Comparison of ENCODE assay signal across 8 cellular contexts in the genomic region with DNA sequence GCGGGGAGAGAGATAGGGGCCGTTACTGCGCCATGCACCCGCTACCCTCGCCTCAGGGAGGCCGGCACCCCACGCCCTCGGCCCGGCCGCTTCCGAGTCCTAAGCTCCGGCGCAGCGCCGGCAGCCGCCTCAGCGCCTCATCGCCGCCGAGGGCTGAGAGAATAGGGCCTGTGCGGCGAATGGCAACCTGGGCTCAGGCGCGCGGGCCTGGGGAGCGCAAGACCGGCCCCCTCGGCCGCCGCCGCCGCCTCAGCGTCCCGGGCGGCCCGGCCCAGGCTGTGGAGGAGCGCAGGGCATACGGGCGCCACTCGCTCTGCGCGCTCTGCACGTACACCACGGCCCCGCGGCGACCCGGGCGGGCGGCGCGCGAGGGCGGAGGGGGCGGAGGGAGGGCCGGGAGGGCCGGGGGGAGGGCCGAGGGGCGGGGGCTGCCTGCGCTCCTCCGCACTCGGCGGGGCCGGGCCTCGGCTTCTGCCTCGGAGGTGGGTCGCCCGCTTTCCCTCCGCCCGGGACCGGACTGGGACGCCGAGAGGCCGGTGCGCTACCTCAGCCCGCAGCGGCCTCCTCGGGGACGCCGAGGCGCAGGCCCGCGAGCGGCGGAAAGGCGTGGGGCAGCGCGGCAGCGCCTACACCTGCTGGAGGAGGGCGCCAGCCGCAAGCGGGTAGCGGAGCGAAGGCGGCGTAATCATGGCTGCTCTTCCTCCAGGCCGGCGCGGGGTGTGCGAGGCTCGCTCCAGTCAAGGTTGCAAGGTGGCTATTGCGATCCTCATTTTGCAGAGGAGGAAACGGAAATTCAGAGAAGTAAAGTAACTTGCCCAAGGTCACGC. TPM values are rescaled to one million over a fixed set of nuclear protein-coding genes. Genes with fewer than 3 reads are reported as not detected.
DNase-seq lines count a peak whose midpoint lies in the region; ATAC-seq and TF ChIP-seq lines count a peak whose summit lies in the region.

A gene (minus strand): TSS at position 317 of the 827 bp plus-strand sequence. CDS start 399 bp downstream, outside the sequence.

- peak; percentile 70 for TF ChIP-seq POLR2A in GM19193 (IDR thresholded peaks at IDR 0.05; ENCODE audit: extremely low read depth, insufficient read depth, insufficient read length)

- H3K27ac ChIP-seq in colonic mucosa, result peak within 1 kb of the TSS; percentile 98

- H3K27me3 ChIP-seq in BE2C, result no peaks in the 10 kb centered on the region
- H3K27me3 ChIP-seq in colonic mucosa, result no peaks in the 10 kb centered on the region

- peaks cover 2% of the 10 kb centered on the region; the same call in 1 of the 2 replicates for H3K4me1 ChIP-seq in BE2C
- peaks cover 11% of the 10 kb centered on the region for H3K4me1 ChIP-seq in colonic mucosa

- TF ChIP-seq CTCF in BE2C (IDR thresholded peaks at IDR 0.05; ENCODE audit: low read depth, low read length), result peak; percentile 44
- TF ChIP-seq CTCF in colonic mucosa (IDR thresholded peaks at IDR 0.05), result no peak

- intact Hi-C loops in colonic mucosa (cut with DNase I), result loop anchor here (10.0 kb wide), 1 partner anchor 57 kb away; no protein-coding TSS in a partner anchor

- no peaks in the 10 kb centered on the region for H3K36me3 ChIP-seq in BE2C
- H3K36me3 ChIP-seq in colonic mucosa, result no peaks in the 10 kb centered on the region

- DNase-seq in BE2C (peak; percentile 92), NCI-H460 (ENCODE audit: extremely low read depth, low read depth) (peak; percentile 73), colonic mucosa (peak; percentile 86), left kidney (ENCODE audit: low read depth, low spot score) (peak; percentile 96)
- DNase-seq in activated CD4-positive, alpha-beta T cell treated with anti-CD3 and anti-CD28 coated beads for 48 hours, result peak; percentile 83
- peak; percentile 81 for DNase-seq in stimulated activated CD4-positive, alpha-beta T cell treated with anti-CD3 and anti-CD28 coated beads, Interleukin-1b, Interleukin-23, amount 100 ng/mL, for 48 hours

- H3K9me3 ChIP-seq in BE2C, result no peaks in the 10 kb centered on the region
- no peaks in the 10 kb centered on the region for H3K9me3 ChIP-seq in colonic mucosa

- peak; percentile 88 for ATAC-seq in HG03432 (IDR thresholded peaks at IDR 0.05; ENCODE audit: unreplicated experiment)

- H3K9ac ChIP-seq in colonic mucosa (ENCODE audit: low read depth in 2 of 2, low read length in 2 of 2), result peak within 1 kb of the TSS; percentile 82 to 97

- peak within 1 kb of the TSS; percentile 94 for H3K4me3 ChIP-seq in BE2C (ENCODE audit: low read depth, low read length)
- H3K4me3 ChIP-seq in colonic mucosa, result peak within 1 kb of the TSS; percentile 76

RNA-seq across cellular contexts. Expression of the gene that starts here (rescaled TPM):
- polyA plus RNA-seq in BE2C (2012; ENCODE audit: insufficient read depth, insufficient read length, low read depth), result 15.3 TPM
- 70.0 and 77.3 TPM in 2 replicates for total RNA-seq in NCI-H460 (2014; rRNA removed; shearing (Covaris generic))
- polyA plus RNA-seq in NCI-H460 (2014; cell fraction: nucleus; rRNA removed), result 19.0 and 21.3 TPM in 2 replicates
- 10 to 100 TPM; 36.6 to 79.1 TPM for total RNA-seq in colonic mucosa

Comparison
In these comparisons a context has a peak if more than half of its experiments do, and no peak if none do; other contexts are left out.
1. Peak in every context shown above with its lines: DNase-seq, ATAC-seq, H3K4me3 ChIP-seq and H3K27ac ChIP-seq.